In the genomic region with DNA sequence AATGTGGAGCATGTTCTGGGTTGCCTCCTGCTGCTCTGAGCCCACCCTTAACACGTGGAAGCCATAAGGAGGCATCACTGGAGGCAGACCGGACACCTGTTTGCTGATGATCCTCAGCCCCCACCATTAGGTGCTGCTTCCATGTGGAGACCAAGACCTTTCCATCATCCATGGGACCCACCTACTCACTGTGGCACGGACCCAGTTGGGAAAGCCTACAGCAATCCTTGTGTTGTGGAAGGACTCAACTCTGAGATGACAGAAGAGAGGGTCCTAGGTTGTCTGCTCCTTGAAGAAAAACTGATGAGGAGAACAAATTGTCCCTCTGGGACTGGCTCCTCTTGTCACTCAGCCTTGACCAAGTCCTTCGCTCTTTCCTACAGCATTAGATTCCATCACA, we compare ENCODE assay signal across 25 cellular contexts.
"Had no signal": no experiment of that assay in that cellular context is flagged by ENCODE, and none has a peak within 500 bp of the region (broad histone marks: within the 10 kb centered on the region; RNA-seq: fewer than 3 reads in every experiment).

No MANE protein-coding gene starts in this region.

- H3K27me3 ChIP-seq: neural progenitor cell, right lobe of liver, sigmoid colon, thyroid gland, tibial nerve, upper lobe of left lung, vagina had no signal

- H3K27ac ChIP-seq: neural progenitor cell, neutrophil, pancreas, prostate gland, right lobe of liver, sigmoid colon, stomach, thoracic aorta, thyroid gland, tibial nerve, upper lobe of left lung, vagina had no signal

- H3K4me1 ChIP-seq: neural progenitor cell, pancreas, prostate gland, right lobe of liver, sigmoid colon, stomach, thyroid gland, tibial nerve, upper lobe of left lung, vagina had no signal

- H3K9me3 ChIP-seq: neutrophil, pancreas, prostate gland, right lobe of liver, sigmoid colon, thyroid gland, vagina had no signal

- DNase-seq: natural killer cell; nucleus accumbens; pancreas; retina; right cardiac atrium; right lobe of liver; small intestine; stimulated activated CD4-positive, alpha-beta T cell treated with anti-CD3 and anti-CD28 coated beads, Interleukin-15, amount 100 ng/mL, for 24 hours; stimulated activated CD4-positive, alpha-beta T cell treated with anti-CD3 and anti-CD28 coated beads, Interleukin-2, amount 100 ng/mL, for 24 hours; stimulated activated CD4-positive, alpha-beta T cell treated with anti-CD3 and anti-CD28 coated beads, Interleukin-2, amount 100 ng/mL, for 48 hours; stimulated activated CD4-positive, alpha-beta T cell treated with anti-CD3 and anti-CD28 coated beads, Interleukin-4, amount 100 ng/mL, for 24 hours; stimulated activated naive B cell treated with anti-CD40 and anti-IgM and Interleukin-4, amounts not matched to agents 10 μg/mL and 1 μg/mL and 100 μg/mL, for 72 hours; stimulated activated naive CD4-positive, alpha-beta T cell treated with Interleukin-2 at 50 U/mL for 16 hours; stomach; thyroid gland; trophoblast cell; upper lobe of left lung had no signal

- ATAC-seq: natural killer cell; pancreas; right cardiac atrium; right lobe of liver; stimulated activated effector memory CD8-positive, alpha-beta T cell treated with anti-CD3 and anti-CD28 coated beads, Interleukin-12 subunit alpha, Interleukin-12 subunit beta, amount 100 ng/mL, for 72 hours; stimulated activated naive B cell treated with anti-CD40 and anti-IgM and Interleukin-4, amounts not matched to agents 10 μg/mL and 1 μg/mL and 100 μg/mL, for 72 hours had no signal

- H3K36me3 ChIP-seq: neural progenitor cell, neutrophil, pancreas, prostate gland, right lobe of liver, sigmoid colon, stomach, thoracic aorta, thyroid gland, tibial nerve, upper lobe of left lung, vagina had no signal

- H3K4me3 ChIP-seq: neural progenitor cell, pancreas, prostate gland, right lobe of liver, sigmoid colon, stomach, thoracic aorta, thyroid gland, tibial nerve, upper lobe of left lung, vagina had no signal
